Comparison of ENCODE assay signal across 27 cellular contexts in the genomic region with DNA sequence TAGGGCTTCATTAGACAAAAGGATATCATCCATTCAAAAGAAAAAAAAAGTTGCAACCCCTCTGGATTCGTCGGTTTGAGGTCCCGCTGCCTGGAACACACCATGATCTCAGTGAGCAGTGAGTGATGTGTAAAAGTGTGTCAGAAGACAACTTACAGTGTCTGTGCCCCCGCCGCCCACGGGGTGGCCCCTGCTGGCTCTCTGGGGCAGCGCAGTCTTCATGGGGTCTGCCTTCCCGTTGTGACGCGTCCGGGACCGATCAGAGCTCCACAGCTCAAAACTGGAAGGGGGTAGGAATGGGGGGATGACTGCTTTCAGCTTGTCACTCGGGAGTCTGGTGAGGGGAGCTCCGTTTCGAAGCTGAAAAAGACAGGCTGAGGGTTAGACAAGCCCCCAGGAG.
"Had no signal": no experiment of that assay in that cellular context is flagged by ENCODE, and none has a peak within 500 bp of the region (broad histone marks: within the 10 kb centered on the region; RNA-seq: fewer than 3 reads in every experiment).

No MANE protein-coding gene starts in this region.

- H3K9me3 ChIP-seq: adrenal gland, ascending aorta, heart left ventricle, lower lobe of right lung, mucosa of descending colon, stomach, suprapubic skin, transverse colon had no signal

- H3K4me1 ChIP-seq: adrenal gland, ascending aorta, heart left ventricle, lower lobe of right lung, suprapubic skin, transverse colon had no signal

- H3K27ac ChIP-seq: adrenal gland, ascending aorta, coronary artery, epithelial cell of prostate, heart left ventricle, lower lobe of right lung, stomach, suprapubic skin, transverse colon had no signal

- H3K27me3 ChIP-seq: adrenal gland, ascending aorta, heart left ventricle, stomach, suprapubic skin, transverse colon had no signal

- H3K4me3 ChIP-seq: adrenal gland, ascending aorta, coronary artery, heart left ventricle, lower lobe of right lung, mucosa of descending colon, stomach, suprapubic skin, transverse colon had no signal

- DNase-seq: activated CD4-positive, alpha-beta T cell treated with anti-CD3 and anti-CD28 coated beads, Interleukin-2, amount 50 U/mL, for 48 hours; activated CD8-positive, alpha-beta memory T cell treated with anti-CD3 and anti-CD28 coated beads, Interleukin-2, amount 50 U/mL, for 48 hours; activated naive CD4-positive, alpha-beta T cell; activated T-cell treated with anti-CD3 and anti-CD28 coated beads, Interleukin-2, amount 50 U/mL, for 4 hours; adrenal gland; heart left ventricle; lower lobe of right lung; mesendoderm; mucosa of descending colon; occipital lobe; small intestine; stimulated activated CD4-positive, alpha-beta T cell treated with anti-CD3 and anti-CD28 coated beads, Interleukin-2, amount 100 ng/mL, for 24 hours; stomach; transverse colon had no signal

- H3K4me3 Mint-ChIP-seq: activated naive CD8-positive, alpha-beta T cell; activated T-cell treated with anti-CD3 and anti-CD28 coated beads, Interleukin-2, amount 50 U/mL, for 4 hours; central memory CD8-positive, alpha-beta T cell; stimulated activated memory B cell treated with anti-CD40 and anti-IgM and Interleukin-4, amounts not matched to agents 10 μg/mL and 1 μg/mL and 100 μg/mL, for 72 hours had no signal

- ATAC-seq: activated T-cell treated with anti-CD3 and anti-CD28 coated beads, Interleukin-2, amount 50 U/mL, for 4 hours; heart left ventricle; left lobe of liver; lower lobe of right lung; mucosa of descending colon; sciatic nerve; stimulated activated memory B cell treated with anti-CD40 and anti-IgM and Interleukin-4, amounts not matched to agents 10 μg/mL and 1 μg/mL and 100 μg/mL, for 72 hours had no signal

- H3K27me3 Mint-ChIP-seq: activated naive CD8-positive, alpha-beta T cell; central memory CD8-positive, alpha-beta T cell; stimulated activated memory B cell treated with anti-CD40 and anti-IgM and Interleukin-4, amounts not matched to agents 10 μg/mL and 1 μg/mL and 100 μg/mL, for 72 hours had no signal

- H3K27ac Mint-ChIP-seq: activated naive CD8-positive, alpha-beta T cell; activated T-helper 2 cell treated with anti-CD3 and anti-CD28 coated beads, Interferon-gamma antibody, Interleukin-2, Interleukin-4, amounts not matched to agents 10 μg/mL and 5 μg/mL and 100 μg/mL, durations not matched to agents 14 hours and 24 hours and 36 hours; stimulated activated memory B cell treated with anti-CD40 and anti-IgM and Interleukin-4, amounts not matched to agents 10 μg/mL and 1 μg/mL and 100 μg/mL, for 72 hours had no signal

- H3K4me1 Mint-ChIP-seq: stimulated activated memory B cell treated with anti-CD40 and anti-IgM and Interleukin-4, amounts not matched to agents 10 μg/mL and 1 μg/mL and 100 μg/mL, for 72 hours had no signal

- H3K9me3 Mint-ChIP-seq: activated T-cell treated with anti-CD3 and anti-CD28 coated beads, Interleukin-2, amount 50 U/mL, for 4 hours; activated T-helper 2 cell treated with anti-CD3 and anti-CD28 coated beads, Interferon-gamma antibody, Interleukin-2, Interleukin-4, amounts not matched to agents 10 μg/mL and 5 μg/mL and 100 μg/mL, durations not matched to agents 14 hours and 24 hours and 36 hours; central memory CD8-positive, alpha-beta T cell; stimulated activated memory B cell treated with anti-CD40 and anti-IgM and Interleukin-4, amounts not matched to agents 10 μg/mL and 1 μg/mL and 100 μg/mL, for 72 hours had no signal

- FAIRE-seq: keratinocyte, small intestine, TTC549, urothelium cell line had no signal
